Comparison of ENCODE assay signal across 12 cellular contexts in the genomic region with DNA sequence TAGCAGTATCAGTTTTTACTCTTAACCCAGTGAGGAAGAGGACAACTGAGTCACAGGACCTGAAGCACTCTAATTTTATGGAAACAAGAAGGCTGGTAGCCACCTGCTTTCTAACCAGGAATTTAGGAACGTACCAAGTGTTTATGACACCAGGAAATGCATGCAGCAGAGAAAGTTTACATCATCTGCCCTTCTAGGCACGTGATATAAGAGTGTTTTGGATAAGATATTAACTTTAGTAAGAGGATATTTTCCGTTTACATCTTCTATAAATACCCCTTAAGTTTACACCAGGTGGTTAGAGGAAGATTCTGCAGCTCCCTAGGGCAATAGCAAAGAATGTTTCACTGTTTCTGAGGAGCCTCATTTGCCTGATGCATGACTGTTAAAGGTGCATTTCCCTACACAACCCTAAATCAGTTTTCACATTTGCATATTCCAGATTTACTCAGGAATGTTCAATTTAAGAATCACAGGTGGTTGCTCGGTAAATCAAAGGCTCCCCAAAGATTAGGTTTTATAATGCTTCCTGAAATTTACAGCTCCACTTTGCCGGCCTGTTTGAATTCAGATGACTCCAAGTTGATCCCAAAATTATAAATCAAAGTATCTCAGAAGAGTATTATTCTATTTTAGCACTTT. TPM values are rescaled to one million over a fixed set of nuclear protein-coding genes. Genes with fewer than 3 reads are reported as not detected.
A peak's percentile ranks its signal among the peaks of the same experiment; 100 is the strongest.
DNase-seq lines count a peak whose midpoint lies in the region; ATAC-seq, FAIRE-seq and TF ChIP-seq lines count a peak whose summit lies in the region.
"Had no signal": no experiment of that assay in that cellular context is flagged by ENCODE, and none has a peak within 500 bp of the region (broad histone marks: within the 10 kb centered on the region; RNA-seq: fewer than 3 reads in every experiment).

No MANE protein-coding gene starts in this region.

- H3K9ac ChIP-seq in OCI-LY1 (ENCODE audit: low read length): peak overlapping the region; percentile 76
- no peak overlapping the region for H3K9ac ChIP-seq in fibroblast of lung (ENCODE audit: insufficient read depth, low read length)
- peak overlapping the region; percentile 98 for H3K9ac ChIP-seq in skeletal muscle satellite cell (ENCODE audit: low read depth, low read length)

- FAIRE-seq in pancreas (lab: Jason Lieb, UNC): no peak

- peaks cover 45% of the 10 kb centered on the region for H3K79me2 ChIP-seq in OCI-LY1 (ENCODE audit: insufficient read depth, low read length)
- H3K79me2 ChIP-seq in fibroblast of lung (ENCODE audit: control insufficient read depth, insufficient read depth, low read length): peaks cover 53% of the 10 kb centered on the region

- peak overlapping the region; percentile 70 for H3K4me2 ChIP-seq in OCI-LY1 (ENCODE audit: low read length)
- peak overlapping the region; percentile 53 for H3K4me2 ChIP-seq in fibroblast of lung (ENCODE audit: extremely low read depth, insufficient read depth, low read length)
- H3K4me2 ChIP-seq in skeletal muscle satellite cell (ENCODE audit: low read length): peak overlapping the region; percentile 89

- WGBS in pancreas, 2 donors: 18 to 24% methylated on average over 5 of the region's 5 CpGs

- peaks cover 28% of the 10 kb centered on the region for H3K4me1 Mint-ChIP-seq in activated T-cell treated with anti-CD3 and anti-CD28 coated beads, Interleukin-2, amount 50 U/mL, for 4 hours (ENCODE audit: low read depth)

- no peaks in the 10 kb centered on the region for H3K9me3 Mint-ChIP-seq in activated T-cell treated with anti-CD3 and anti-CD28 coated beads, Interleukin-2, amount 50 U/mL, for 4 hours

- H3K4me1 ChIP-seq in OCI-LY1 (ENCODE audit: insufficient read depth, low read length, severe bottlenecking) (peaks cover 43% of the 10 kb centered on the region), fibroblast of lung (ENCODE audit: control insufficient read depth, extremely low read depth, insufficient read depth, low read length) (peaks cover 7% of the 10 kb centered on the region), skeletal muscle satellite cell (ENCODE audit: control insufficient read depth, insufficient read depth, low read length) (peaks cover 33% of the 10 kb centered on the region), pancreas (peaks cover 12 to 28% (median 15%) of the 10 kb centered on the region in 3 donors)

- H2AFZ ChIP-seq in OCI-LY1 (ENCODE audit: low read length): no peak overlapping the region
- no peak overlapping the region for H2AFZ ChIP-seq in fibroblast of lung (ENCODE audit: low read length)

- no peak for ATAC-seq in activated T-cell treated with anti-CD3 and anti-CD28 coated beads, Interleukin-2, amount 50 U/mL, for 4 hours
- ATAC-seq in pancreas: no peak

- H3K36me3 Mint-ChIP-seq in activated T-cell treated with anti-CD3 and anti-CD28 coated beads, Interleukin-2, amount 50 U/mL, for 4 hours (ENCODE audit: insufficient read depth): peaks cover 7% of the 10 kb centered on the region

- no peaks in the 10 kb centered on the region for H3K9me2 ChIP-seq in OCI-LY1 (ENCODE audit: low read depth, low read length)

- H3K4me3 ChIP-seq in OCI-LY1 (ENCODE audit: low read depth, low read length, poor library complexity, severe bottlenecking) (peak overlapping the region; percentile 96), fibroblast of lung (replicated peaks in 1 of 4; ENCODE audit: control extremely low read depth in 1 of 4, insufficient read depth in 1 of 4, low read depth in 3 of 4, low read length in 4 of 4) (peak overlapping the region in 3 of 4 experiments; percentile 83 to 100 (median 93)), skeletal muscle satellite cell (ENCODE audit: low read length) (peak overlapping the region; percentile 94), coronary artery (no peak overlapping the region), pancreas (no peak overlapping the region)

- no peaks in the 10 kb centered on the region for H3K27me3 Mint-ChIP-seq in activated T-cell treated with anti-CD3 and anti-CD28 coated beads, Interleukin-2, amount 50 U/mL, for 4 hours (ENCODE audit: low read depth)

- H3K4me3 Mint-ChIP-seq in activated T-cell treated with anti-CD3 and anti-CD28 coated beads, Interleukin-2, amount 50 U/mL, for 4 hours: peak overlapping the region; percentile 94

- H4K20me1 ChIP-seq in OCI-LY1 (ENCODE audit: insufficient read depth, low read length) (no peaks in the 10 kb centered on the region), fibroblast of lung (ENCODE audit: control insufficient read depth, extremely low read depth, insufficient read depth, low read length) (no peaks in the 10 kb centered on the region)

- no peaks in the 10 kb centered on the region for H3K27me3 ChIP-seq in OCI-LY1 (ENCODE audit: insufficient read depth, low read length)
- no peaks in the 10 kb centered on the region for H3K27me3 ChIP-seq in fibroblast of lung (ENCODE audit: control insufficient read depth, insufficient read depth, low read length)
- H3K27me3 ChIP-seq in skeletal muscle satellite cell (ENCODE audit: control insufficient read depth, insufficient read depth, low read length): no peaks in the 10 kb centered on the region
- no peaks in the 10 kb centered on the region for H3K27me3 ChIP-seq in pancreas
- H3K27me3 ChIP-seq: esophagus muscularis mucosa had no signal

- H3F3A ChIP-seq in OCI-LY1 (ENCODE audit: insufficient read depth, low read length): 0 out of 2 replicates have a peak, but pooled peaks cover 2% of the 10 kb centered on the region

- no peak for DNase-seq in activated T-cell treated with anti-CD3 and anti-CD28 coated beads, Interleukin-2, amount 50 U/mL, for 4 hours
- no peak for DNase-seq in activated T-cell treated with anti-CD3 and anti-CD28 coated beads, Interleukin-2, amount 50 U/mL, for 1 hour
- DNase-seq in fibroblast of lung (ENCODE audit: low read depth in 2 of 2) (peak; percentile 11 to 32), cerebellum (ENCODE audit: low spot score) (no peak), coronary artery (ENCODE audit: low spot score) (no peak), pancreas (no peak)
- DNase-seq: occipital lobe had no signal

- H3K36me3 ChIP-seq in OCI-LY1 (ENCODE audit: insufficient read depth, low read length): no peaks in the 10 kb centered on the region
- H3K36me3 ChIP-seq in fibroblast of lung (ENCODE audit: control insufficient read depth, insufficient read depth, low read length): no peaks in the 10 kb centered on the region
- H3K36me3 ChIP-seq in skeletal muscle satellite cell (ENCODE audit: insufficient read depth, low read length): no peaks in the 10 kb centered on the region
- H3K36me3 ChIP-seq in pancreas: no peaks in the 10 kb centered on the region
- H3K36me3 ChIP-seq: esophagus muscularis mucosa had no signal

- intact Hi-C loops in pancreas (cut with DNase I): no loop called here

- H3K27ac ChIP-seq in OCI-LY1 (ENCODE audit: low read depth, low read length, poor library complexity, severe bottlenecking) (peak overlapping the region; percentile 81), fibroblast of lung (ENCODE audit: insufficient read depth, low read length) (no peak overlapping the region), coronary artery (no peak overlapping the region), pancreas (no peak overlapping the region)
- H3K27ac ChIP-seq: esophagus muscularis mucosa had no signal

- TF ChIP-seq CTCF in OCI-LY1 (IDR thresholded peaks at IDR 0.05; ENCODE audit: low read length) (no peak), fibroblast of lung (conservative IDR thresholded peaks at IDR 0.05 in 1 of 2, IDR thresholded peaks at IDR 0.05 in 1 of 2; ENCODE audit: low read depth in 1 of 2, low read length in 2 of 2) (no peak), coronary artery (IDR thresholded peaks at IDR 0.05) (no peak), pancreas (IDR thresholded peaks at IDR 0.05) (no peak)

- H3K9me3 ChIP-seq in OCI-LY1 (ENCODE audit: low read length) (no peaks in the 10 kb centered on the region), fibroblast of lung (ENCODE audit: control insufficient read depth, insufficient read depth, low read depth, low read length) (no peaks in the 10 kb centered on the region), skeletal muscle satellite cell (replicated peaks; ENCODE audit: low read length) (no peaks in the 10 kb centered on the region), pancreas (no peaks in the 10 kb centered on the region)
- H3K9me3 ChIP-seq: esophagus muscularis mucosa had no signal

RNA-seq across cellular contexts. Expression of gene TSC1, which starts 1.8 kb away (rescaled TPM):
- 10 to 100 TPM; 23.6 to 26.8 (median 24.0) TPM for total RNA-seq in activated T-cell treated with anti-CD3 and anti-CD28 coated beads, Interleukin-2, amount 50 U/mL, for 4 hours
- 32.1 and 41.5 TPM in 2 replicates for total RNA-seq in fibroblast of lung
- 43.4 and 48.0 TPM in 2 replicates for polyA plus RNA-seq in fibroblast of lung
- polyA plus RNA-seq in fibroblast of lung (2012): 18.5 and 22.4 TPM in 2 replicates
- polyA minus RNA-seq in fibroblast of lung (ENCODE audit: low replicate concordance): 81.9 and 97.3 TPM in 2 replicates
- total RNA-seq in skeletal muscle satellite cell (2012; rRNA removed): 36.5 and 46.1 TPM in 2 replicates
- 82.4 TPM for total RNA-seq in cerebellum
- total RNA-seq in pancreas: 10 to 100 TPM; 17.1 to 34.5 (median 21.5) TPM
- polyA plus RNA-seq in pancreas: 10 to 100 TPM; 17.9 to 19.7 TPM

RNA-seq across cellular contexts. Expression of gene GFI1B, which starts 35.8 kb away (rescaled TPM):
- total RNA-seq in activated T-cell treated with anti-CD3 and anti-CD28 coated beads, Interleukin-2, amount 50 U/mL, for 4 hours: under 1 TPM; 0.16 to 0.87 (median 0.56) TPM
- total RNA-seq in fibroblast of lung (under 0.01 TPM in 1 of 2 replicates, not detected in the other), cerebellum (0.09 TPM), pancreas (under 1 TPM in 2 of 6 donors, not detected in 4; 0.09 to 0.31 TPM)
- polyA plus RNA-seq in fibroblast of lung (0.02 and 0.06 TPM in 2 replicates), pancreas (under 1 TPM in 1 of 2 donors, not detected in 1; 0.14 TPM)
- 0.05 TPM in 1 of 2 replicates, not detected in the other for polyA plus RNA-seq in fibroblast of lung (2012)
- polyA minus RNA-seq in fibroblast of lung (ENCODE audit: low replicate concordance): not detected in 2 replicates
- not detected in 2 replicates for total RNA-seq in skeletal muscle satellite cell (2012; rRNA removed)
- total RNA-seq: activated CD8-positive, alpha-beta memory T cell treated with anti-CD3 and anti-CD28 coated beads for 36 hours; occipital lobe had no signal
- polyA plus RNA-seq: BJ had no signal

Comparison
In these comparisons a context has a peak if more than half of its experiments do, and no peak if none do; other contexts are left out.
1. DNase-seq: peak in fibroblast of lung (2 of 2); none in activated T-cell treated with anti-CD3 and anti-CD28 coated beads, Interleukin-2, amount 50 U/mL, for 4 hours (single experiment), activated T-cell treated with anti-CD3 and anti-CD28 coated beads, Interleukin-2, amount 50 U/mL, for 1 hour (single experiment), cerebellum (single experiment), coronary artery (single experiment) and pancreas (0 of 6).
2. H3K4me3 ChIP-seq: peak in OCI-LY1 (single experiment), fibroblast of lung (3 of 4) and skeletal muscle satellite cell (single experiment); none in coronary artery (single experiment) and pancreas (0 of 4).
3. Peak in every context shown above with its lines, with median percentiles within 50 percentile points of each other: H3K4me2 ChIP-seq.